ENCODE assay signal across 1 cellular context in the genomic region with DNA sequence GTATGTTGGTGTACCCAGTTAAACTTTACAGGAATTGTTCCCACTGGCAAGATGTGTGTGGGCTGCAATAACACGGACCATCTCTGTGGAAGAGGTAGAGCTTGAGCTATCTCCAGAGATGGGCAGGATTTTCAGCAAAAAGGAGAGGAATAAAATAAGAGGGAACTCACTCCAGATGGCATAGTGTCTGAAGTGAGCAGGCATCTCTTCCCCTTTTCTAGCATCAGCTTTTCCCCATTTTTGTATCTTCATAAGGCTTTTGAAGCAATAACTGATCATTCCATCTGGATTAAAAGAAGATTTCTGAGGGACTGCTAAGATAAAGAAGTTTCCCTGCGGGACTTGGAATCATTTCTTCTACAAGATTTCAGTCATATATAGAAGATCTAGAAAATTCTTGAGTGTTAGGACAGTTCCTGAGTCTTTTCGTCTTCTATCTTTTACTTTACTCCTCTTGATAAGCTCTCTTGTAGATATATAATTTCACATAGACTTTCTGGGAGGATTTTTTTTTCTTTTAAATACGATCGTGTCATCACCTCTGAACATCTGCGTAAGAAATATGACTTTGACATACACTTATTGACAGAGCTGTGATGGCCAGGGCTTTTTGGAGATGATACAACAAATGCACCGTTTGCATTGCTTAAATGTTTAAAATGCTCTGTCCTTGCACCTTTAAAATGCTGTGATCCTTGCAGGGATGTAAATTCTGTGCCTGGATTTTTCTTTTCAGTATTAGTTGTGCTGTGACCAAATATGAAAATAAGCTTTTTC.
TF ChIP-seq lines count a peak whose summit lies in the region.

No MANE protein-coding gene starts in this region.

TF ChIP-seq in liver, 16 proteins besides CTCF, POLR2A, EP300 and RAD21 (continued from another document):
- TF ChIP-seq NR2F2 (IDR thresholded peaks at IDR 0.05) (no peak), JUND (IDR thresholded peaks at IDR 0.05) (no peak), TAF1 (conservative IDR thresholded peaks at IDR 0.05) (no peak), GABPA (IDR thresholded peaks at IDR 0.05 in 1 of 2, conservative IDR thresholded peaks at IDR 0.05 in 1 of 2) (no peak), HNF4A (conservative IDR thresholded peaks at IDR 0.05) (no peak), FOXA2 (IDR thresholded peaks at IDR 0.05) (no peak), SP1 (IDR thresholded peaks at IDR 0.05) (no peak), YY1 (IDR thresholded peaks at IDR 0.05) (no peak), ATF3 (IDR thresholded peaks at IDR 0.05) (no peak)
